Comparison of ENCODE assay signal across 1 cellular context in the genomic region with DNA sequence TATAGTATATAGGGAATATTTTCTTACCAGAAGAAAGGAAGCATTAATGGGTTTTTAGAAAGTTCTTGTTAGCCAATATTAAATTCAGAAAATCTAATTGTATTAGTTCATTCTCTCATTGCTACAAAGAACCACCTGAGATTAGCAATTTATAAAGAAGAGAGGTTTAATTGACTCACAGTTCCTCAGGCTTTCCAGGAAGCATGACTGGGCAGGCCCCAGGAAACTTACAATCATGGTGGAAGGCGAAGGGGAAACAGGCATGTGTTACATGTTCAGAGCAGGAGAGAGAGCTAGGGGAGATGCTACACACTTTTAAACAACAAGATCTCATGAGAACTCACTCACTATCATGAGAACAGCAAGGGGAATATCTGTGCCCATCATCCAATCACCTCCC.
TF ChIP-seq lines count a peak whose summit lies in the region.

No MANE protein-coding gene starts in this region.

TF ChIP-seq in GM23338, 12 proteins besides CTCF, POLR2A, EP300 and RAD21 (continued from another document):
- TF ChIP-seq, protein P1, sequence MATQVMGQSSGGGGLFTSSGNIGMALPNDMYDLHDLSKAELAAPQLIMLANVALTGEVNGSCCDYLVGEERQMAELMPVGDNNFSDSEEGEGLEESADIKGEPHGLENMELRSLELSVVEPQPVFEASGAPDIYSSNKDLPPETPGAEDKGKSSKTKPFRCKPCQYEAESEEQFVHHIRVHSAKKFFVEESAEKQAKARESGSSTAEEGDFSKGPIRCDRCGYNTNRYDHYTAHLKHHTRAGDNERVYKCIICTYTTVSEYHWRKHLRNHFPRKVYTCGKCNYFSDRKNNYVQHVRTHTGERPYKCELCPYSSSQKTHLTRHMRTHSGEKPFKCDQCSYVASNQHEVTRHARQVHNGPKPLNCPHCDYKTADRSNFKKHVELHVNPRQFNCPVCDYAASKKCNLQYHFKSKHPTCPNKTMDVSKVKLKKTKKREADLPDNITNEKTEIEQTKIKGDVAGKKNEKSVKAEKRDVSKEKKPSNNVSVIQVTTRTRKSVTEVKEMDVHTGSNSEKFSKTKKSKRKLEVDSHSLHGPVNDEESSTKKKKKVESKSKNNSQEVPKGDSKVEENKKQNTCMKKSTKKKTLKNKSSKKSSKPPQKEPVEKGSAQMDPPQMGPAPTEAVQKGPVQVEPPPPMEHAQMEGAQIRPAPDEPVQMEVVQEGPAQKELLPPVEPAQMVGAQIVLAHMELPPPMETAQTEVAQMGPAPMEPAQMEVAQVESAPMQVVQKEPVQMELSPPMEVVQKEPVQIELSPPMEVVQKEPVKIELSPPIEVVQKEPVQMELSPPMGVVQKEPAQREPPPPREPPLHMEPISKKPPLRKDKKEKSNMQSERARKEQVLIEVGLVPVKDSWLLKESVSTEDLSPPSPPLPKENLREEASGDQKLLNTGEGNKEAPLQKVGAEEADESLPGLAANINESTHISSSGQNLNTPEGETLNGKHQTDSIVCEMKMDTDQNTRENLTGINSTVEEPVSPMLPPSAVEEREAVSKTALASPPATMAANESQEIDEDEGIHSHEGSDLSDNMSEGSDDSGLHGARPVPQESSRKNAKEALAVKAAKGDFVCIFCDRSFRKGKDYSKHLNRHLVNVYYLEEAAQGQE (IDR thresholded peaks at IDR 0.05; ENCODE audit: unreplicated experiment) = no peak
- TF ChIP-seq NANOG (IDR thresholded peaks at IDR 0.05; ENCODE audit: borderline replicate concordance) (no peak), ZNF114 (CRISPR knock-in tag; IDR thresholded peaks at IDR 0.05) (no peak), POLR2AphosphoS5 (IDR thresholded peaks at IDR 0.05; ENCODE audit: low read depth) (no peak), EZH2phosphoT487 (IDR thresholded peaks at IDR 0.05; ENCODE audit: unreplicated experiment) (no peak)
